In the genomic region with DNA sequence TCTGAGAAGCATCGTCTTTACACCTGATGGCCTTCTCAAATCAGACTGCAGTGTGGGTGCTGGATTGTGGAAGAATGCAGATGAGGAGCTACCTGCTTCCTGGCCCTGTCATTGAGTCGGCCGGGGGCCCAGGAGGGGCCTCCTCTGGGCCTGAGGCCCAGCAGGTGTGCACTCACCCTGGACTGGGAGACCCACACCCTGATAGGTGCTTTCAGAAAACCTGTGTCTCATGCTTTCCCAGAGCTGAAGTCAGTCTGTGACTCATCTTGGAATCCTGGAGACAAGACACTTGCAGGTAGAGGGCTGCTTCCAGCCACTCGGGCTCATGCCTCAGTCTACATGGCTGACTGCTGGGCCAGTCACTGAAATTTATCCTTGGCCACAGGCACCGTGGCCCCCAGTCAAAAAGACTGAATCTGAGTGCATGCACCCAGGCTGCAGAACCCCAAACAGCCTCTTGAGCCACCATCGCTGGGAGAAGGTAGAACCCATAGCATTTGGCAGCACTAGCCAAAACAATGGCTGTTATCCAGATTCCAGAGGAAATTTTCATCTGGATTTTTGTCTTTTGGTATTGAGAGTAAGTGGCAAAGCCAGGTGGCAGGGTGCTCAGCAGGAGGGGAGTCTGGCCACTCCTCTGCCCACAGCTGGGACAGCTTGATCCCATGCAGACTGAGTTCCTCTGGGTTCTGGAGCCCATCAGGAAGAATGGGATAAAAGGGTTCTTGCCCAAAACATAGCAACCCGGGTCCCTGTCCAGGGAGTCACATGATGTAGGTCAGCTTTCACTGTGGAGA, we compare ENCODE assay signal across 28 cellular contexts.
DNase-seq lines count a peak whose midpoint lies in the region; ATAC-seq and TF ChIP-seq lines count a peak whose summit lies in the region.
"Had no signal": no experiment of that assay in that cellular context is flagged by ENCODE, and none has a peak within 500 bp of the region (broad histone marks: within the 10 kb centered on the region; RNA-seq: fewer than 3 reads in every experiment).

No MANE protein-coding gene starts in this region.

- no peak for ATAC-seq in natural killer cell
- no peak for ATAC-seq in natural killer cell treated with Interleukin-12 subunit alpha and Interleukin-12 subunit beta and Interleukin-15 and Interleukin-18, amount 100 ng/mL, for 72 hours
- no peak for ATAC-seq in HG02623 (IDR thresholded peaks at IDR 0.05; ENCODE audit: unreplicated experiment)
- ATAC-seq: gastrocnemius medialis, left colon, psoas muscle had no signal

- H3K4me3 Mint-ChIP-seq in natural killer cell: no peak overlapping the region
- H3K4me3 Mint-ChIP-seq in natural killer cell treated with Interleukin-12 subunit alpha and Interleukin-12 subunit beta and Interleukin-15 and Interleukin-18, amount 100 ng/mL, for 72 hours: no peak overlapping the region
- no peak overlapping the region for H3K4me3 Mint-ChIP-seq in osteocyte (ENCODE audit: unreplicated experiment)
- H3K4me3 Mint-ChIP-seq: activated naive CD4-positive, alpha-beta T cell treated with anti-CD3 and anti-CD28 coated beads, Interleukin-2, amount 50 U/mL, for 24 hours; brain; memory B cell; stimulated activated memory B cell treated with anti-CD40 and anti-IgM and Interleukin-4, amounts not matched to agents 10 μg/mL and 1 μg/mL and 100 μg/mL, for 72 hours had no signal

- no peak overlapping the region for H3K4me3 ChIP-seq in epithelial cell of esophagus (ENCODE audit: low read length)
- H3K4me3 ChIP-seq: dorsolateral prefrontal cortex, gastrocnemius medialis, hepatocyte, psoas muscle, SJSA1, suprapubic skin had no signal

- H3K9me3 Mint-ChIP-seq in natural killer cell (no peaks in the 10 kb centered on the region), osteocyte (ENCODE audit: unreplicated experiment) (no peaks in the 10 kb centered on the region)
- no peaks in the 10 kb centered on the region for H3K9me3 Mint-ChIP-seq in natural killer cell treated with Interleukin-12 subunit alpha and Interleukin-12 subunit beta and Interleukin-15 and Interleukin-18, amount 100 ng/mL, for 72 hours
- H3K9me3 Mint-ChIP-seq: activated naive CD4-positive, alpha-beta T cell treated with anti-CD3 and anti-CD28 coated beads, Interleukin-2, amount 50 U/mL, for 24 hours; brain; memory B cell; stimulated activated memory B cell treated with anti-CD40 and anti-IgM and Interleukin-4, amounts not matched to agents 10 μg/mL and 1 μg/mL and 100 μg/mL, for 72 hours had no signal

- no peak overlapping the region for H3K27ac Mint-ChIP-seq in natural killer cell
- H3K27ac Mint-ChIP-seq in natural killer cell treated with Interleukin-12 subunit alpha and Interleukin-12 subunit beta and Interleukin-15 and Interleukin-18, amount 100 ng/mL, for 72 hours: no peak overlapping the region
- H3K27ac Mint-ChIP-seq in osteocyte (ENCODE audit: unreplicated experiment): no peak overlapping the region
- H3K27ac Mint-ChIP-seq: activated naive CD4-positive, alpha-beta T cell treated with anti-CD3 and anti-CD28 coated beads, Interleukin-2, amount 50 U/mL, for 24 hours; brain; memory B cell had no signal

- peaks cover 6 to 7% of the 10 kb centered on the region in 2 donors for H3K4me1 Mint-ChIP-seq in natural killer cell
- peaks cover 0 to 5% of the 10 kb centered on the region in 2 donors for H3K4me1 Mint-ChIP-seq in natural killer cell treated with Interleukin-12 subunit alpha and Interleukin-12 subunit beta and Interleukin-15 and Interleukin-18, amount 100 ng/mL, for 72 hours (ENCODE audit: low read depth in 2 of 2)
- H3K4me1 Mint-ChIP-seq in osteocyte (ENCODE audit: unreplicated experiment): no peaks in the 10 kb centered on the region
- H3K4me1 Mint-ChIP-seq: activated naive CD4-positive, alpha-beta T cell treated with anti-CD3 and anti-CD28 coated beads, Interleukin-2, amount 50 U/mL, for 24 hours had no signal

- H3K36me3 Mint-ChIP-seq in natural killer cell (no peaks in the 10 kb centered on the region), osteocyte (ENCODE audit: unreplicated experiment) (no peaks in the 10 kb centered on the region)
- H3K36me3 Mint-ChIP-seq in natural killer cell treated with Interleukin-12 subunit alpha and Interleukin-12 subunit beta and Interleukin-15 and Interleukin-18, amount 100 ng/mL, for 72 hours: no peaks in the 10 kb centered on the region
- H3K36me3 Mint-ChIP-seq: activated naive CD4-positive, alpha-beta T cell treated with anti-CD3 and anti-CD28 coated beads, Interleukin-2, amount 50 U/mL, for 24 hours; brain; memory B cell; stimulated activated memory B cell treated with anti-CD40 and anti-IgM and Interleukin-4, amounts not matched to agents 10 μg/mL and 1 μg/mL and 100 μg/mL, for 72 hours had no signal

- intact Hi-C loops in natural killer cell (cut with micrococcal nuclease): no loop called here

- DNase-seq in natural killer cell (peak; percentile 9), epithelial cell of esophagus (ENCODE audit: low read depth) (peak; percentile 70), osteocyte (ENCODE audit: extremely low spot score, unreplicated experiment) (peak; percentile 67), midbrain (lab: John Stamatoyannopoulos, UW) (no peak), NCI-H187 (lab: John Stamatoyannopoulos, UW) (no peak)
- DNase-seq in natural killer cell treated with Interleukin-12 subunit alpha and Interleukin-12 subunit beta and Interleukin-15 and Interleukin-18, amount 100 ng/mL, for 72 hours (ENCODE audit: low spot score): no peak
- DNase-seq: ACHN; activated CD4-positive, alpha-beta T cell treated with anti-CD3 and anti-CD28 coated beads, Interleukin-2, amount 50 U/mL, for 1 hour; amniotic stem cell; cerebellar nuclear complex; DMS 273 treated with DMSO at 0.1 percent for 48 hours; gastrocnemius medialis; NCI-H1092; NCI-H1694; psoas muscle; stimulated activated CD4-positive, alpha-beta T cell treated with anti-CD3 and anti-CD28 coated beads, Interleukin-15, amount 100 ng/mL, for 24 hours; T1000 had no signal

- TF ChIP-seq CTCF in natural killer cell (IDR thresholded peaks at IDR 0.05) (no peak), epithelial cell of esophagus (IDR thresholded peaks at IDR 0.05; ENCODE audit: insufficient read depth, low read depth, low read length, missing control alignments) (no peak), osteocyte (IDR thresholded peaks at IDR 0.05) (no peak)

- H3K27me3 Mint-ChIP-seq in natural killer cell (ENCODE audit: low read depth in 2 of 2): peaks cover 18 to 21% of the 10 kb centered on the region in 2 donors
- peaks cover 18 to 26% of the 10 kb centered on the region in 2 donors for H3K27me3 Mint-ChIP-seq in natural killer cell treated with Interleukin-12 subunit alpha and Interleukin-12 subunit beta and Interleukin-15 and Interleukin-18, amount 100 ng/mL, for 72 hours
- H3K27me3 Mint-ChIP-seq in osteocyte (ENCODE audit: unreplicated experiment): no peaks in the 10 kb centered on the region
- H3K27me3 Mint-ChIP-seq: B cell had no signal

Comparison
In these comparisons a context has a peak if more than half of its experiments do, and no peak if none do; other contexts are left out.
1. DNase-seq: peak in natural killer cell (single experiment), epithelial cell of esophagus (single experiment) and osteocyte (single experiment); none in natural killer cell treated with Interleukin-12 subunit alpha and Interleukin-12 subunit beta and Interleukin-15 and Interleukin-18, amount 100 ng/mL, for 72 hours (single experiment), midbrain (single experiment) and NCI-H187 (0 of 2).